In genomic region chr6:149060300-149060984, GRCh38 we compare ENCODE assay signal across 8 cellular contexts.
A peak's percentile ranks its signal among the peaks of the same experiment; 100 is the strongest.
DNase-seq lines count a peak whose midpoint lies in the region; ATAC-seq and TF ChIP-seq lines count a peak whose summit lies in the region.

No MANE protein-coding gene starts in this region.

- WGBS in right lobe of liver (ENCODE audit: insufficient coverage, low coverage, low lambda C conversion rate, missing lambda C conversion rate), result 77% methylated on average over 16 of the region's 19 CpGs
- WGBS in mesendoderm (ENCODE audit: extremely low coverage, insufficient coverage, low lambda C conversion rate), result no CpG with 5 or more reads among the region's 19 CpGs

- no peaks in the 10 kb centered on the region for H3K79me2 ChIP-seq in mesendoderm (ENCODE audit: control insufficient read depth, insufficient read depth, low read length)

- H3K56ac ChIP-seq in mesendoderm (ENCODE audit: low read length), result no peak overlapping the region

- no peak overlapping the region for H2BK5ac ChIP-seq in mesendoderm (ENCODE audit: low read length)

- no peak overlapping the region for H3K4ac ChIP-seq in mesendoderm (ENCODE audit: low read depth, low read length)

- no peaks in the 10 kb centered on the region for H3K79me1 ChIP-seq in mesendoderm (ENCODE audit: low read length)

- H2BK15ac ChIP-seq in mesendoderm (replicated peaks; ENCODE audit: low read depth), result no peak overlapping the region

- no peak overlapping the region for H3K27ac ChIP-seq in right lobe of liver
- no peak overlapping the region for H3K27ac ChIP-seq in mesendoderm (ENCODE audit: low read depth, low read length)

- H3K36me3 ChIP-seq in right lobe of liver (no peaks in the 10 kb centered on the region), mesendoderm (ENCODE audit: control insufficient read depth, insufficient read depth, low read length) (no peaks in the 10 kb centered on the region)

- H3K23ac ChIP-seq in mesendoderm (ENCODE audit: low read length), result no peak overlapping the region

- intact Hi-C loops in right lobe of liver (cut with DNase I), result no loop called here

- no peak overlapping the region for H3K9ac ChIP-seq in mesendoderm (ENCODE audit: low read length)

- no peak overlapping the region for H4K8ac ChIP-seq in mesendoderm (ENCODE audit: low read depth, low read length)

- peak; percentile 66 for ATAC-seq in GM18499 (IDR thresholded peaks at IDR 0.05; ENCODE audit: insufficient read depth, unreplicated experiment)
- peak; percentile 78 for ATAC-seq in HG02798 (IDR thresholded peaks at IDR 0.05; ENCODE audit: poor library complexity, unreplicated experiment)
- ATAC-seq in right lobe of liver, result peak; percentile 19 to 53 (median 42)

- TF ChIP-seq CTCF in right lobe of liver (IDR thresholded peaks at IDR 0.05), result no peak

- H3K18ac ChIP-seq in mesendoderm (ENCODE audit: low read length), result no peak overlapping the region

- DNase-seq in NCI-H69 (lab: John Stamatoyannopoulos, UW), result peak; percentile 79
- peak; percentile 55 for DNase-seq in activated T-cell treated with anti-CD3 and anti-CD28 coated beads, Interleukin-2, amount 50 U/mL, for 1 hour
- no peak for DNase-seq in right lobe of liver
- no peak for DNase-seq in cerebellum (ENCODE audit: low spot score)
- DNase-seq in mesendoderm, result no peak
- DNase-seq in HUDEP-2 (lab: John Stamatoyannopoulos, UW; ENCODE audit: unreplicated experiment in 76 of 76), result no peak

- H3K4me1 ChIP-seq in right lobe of liver, result peaks cover 0 to 15% (median 3%) of the 10 kb centered on the region in 4 donors
- no peaks in the 10 kb centered on the region for H3K4me1 ChIP-seq in mesendoderm (ENCODE audit: control insufficient read depth, low read depth, low read length)

- no peak for TF ChIP-seq POLR2A in right lobe of liver (IDR thresholded peaks at IDR 0.05)

- H2BK120ac ChIP-seq in mesendoderm (ENCODE audit: low read depth, low read length), result no peak overlapping the region

- no peak overlapping the region for H3K4me3 ChIP-seq in right lobe of liver
- no peak overlapping the region for H3K4me3 ChIP-seq in mesendoderm (ENCODE audit: low read length)

- H3K4me2 ChIP-seq in mesendoderm (ENCODE audit: low read length), result no peak overlapping the region

- H3K27me3 ChIP-seq in right lobe of liver (no peaks in the 10 kb centered on the region), mesendoderm (ENCODE audit: insufficient read depth, low read length, poor library complexity) (no peaks in the 10 kb centered on the region)

- H4K5ac ChIP-seq in mesendoderm (ENCODE audit: low read length), result no peak overlapping the region

- no peak overlapping the region for H2AK5ac ChIP-seq in mesendoderm (ENCODE audit: low read length)

- no peaks in the 10 kb centered on the region for H3K9me3 ChIP-seq in right lobe of liver

Comparison
In these comparisons a context has a peak if more than half of its experiments do, and no peak if none do; other contexts are left out.
1. DNase-seq: peak in NCI-H69 (single experiment) and activated T-cell treated with anti-CD3 and anti-CD28 coated beads, Interleukin-2, amount 50 U/mL, for 1 hour (single experiment); none in right lobe of liver (0 of 3), cerebellum (single experiment), mesendoderm (single experiment) and HUDEP-2 (0 of 76).
2. Peak in every context shown above with its lines, with median percentiles within 50 percentile points of each other: ATAC-seq.